ENCODE assay signal across 17 cellular contexts in genomic region chr6:68572975-68573374, GRCh38.
DNase-seq lines count a peak whose midpoint lies in the region; ATAC-seq and TF ChIP-seq lines count a peak whose summit lies in the region.
"Had no signal": no experiment of that assay in that cellular context is flagged by ENCODE, and none has a peak within 500 bp of the region (broad histone marks: within the 10 kb centered on the region; RNA-seq: fewer than 3 reads in every experiment).

No MANE protein-coding gene starts in this region.

- DNase-seq in upper lobe of right lung (no peak), immature natural killer cell (no peak)
- no peak for DNase-seq in activated T-cell treated with anti-CD3 and anti-CD28 coated beads, Interleukin-2, amount 50 U/mL, for 48 hours
- DNase-seq in T-helper 2 cell treated with Interferon-gamma antibody and Interleukin-4, amounts not matched to agents 5 μg/mL and 100 μg/mL, for 36 hours (ENCODE audit: low spot score), result no peak
- DNase-seq: activated CD8-positive, alpha-beta memory T cell treated with anti-CD3 and anti-CD28 coated beads, Interleukin-2, amount 50 U/mL, for 48 hours; activated naive CD4-positive, alpha-beta T cell treated with anti-CD3 and anti-CD28 coated beads, Interleukin-2, amount 10 ng/mL, durations not matched to agents 7 days and 5 days; colonic mucosa; NCI-H2227 treated with DMSO at 0.1 percent for 48 hours; stimulated activated naive CD8-positive, alpha-beta T cell treated with anti-CD3 and anti-CD28 coated beads, Interleukin-15, amount 100 ng/mL, for 72 hours; T-helper 9 cell had no signal

- H3K9me3 ChIP-seq in upper lobe of right lung, result no peaks in the 10 kb centered on the region
- H3K9me3 ChIP-seq: body of pancreas, colonic mucosa, neutrophil had no signal

- H2AFZ ChIP-seq in KMS-11 (ENCODE audit: low read depth), result peak overlapping the region; percentile 56; the same call in 1 of the 2 replicates

- ATAC-seq in GM18508 (IDR thresholded peaks at IDR 0.05; ENCODE audit: insufficient read depth, unreplicated experiment) (peak; percentile 16), GM21390 (IDR thresholded peaks at IDR 0.05; ENCODE audit: unreplicated experiment) (peak; percentile 41), HG02973 (IDR thresholded peaks at IDR 0.05; ENCODE audit: unreplicated experiment) (peak; percentile 7), upper lobe of right lung (no peak)
- ATAC-seq: body of pancreas; stimulated activated naive CD8-positive, alpha-beta T cell treated with anti-CD3 and anti-CD28 coated beads, Interleukin-15, amount 100 ng/mL, for 72 hours had no signal

- H3K9ac ChIP-seq in KMS-11, result no peak overlapping the region; the same call in 1 of the 2 replicates

- H3K27ac ChIP-seq in KMS-11 (peak overlapping the region; percentile 61; the same call in 1 of the 2 replicates), upper lobe of right lung (no peak overlapping the region)
- H3K27ac ChIP-seq: body of pancreas, colonic mucosa, neutrophil had no signal

- H3K4me3 ChIP-seq in KMS-11 (IDR thresholded peaks at IDR 0.05; ENCODE audit: insufficient read depth, low read depth, low read length), result no peak overlapping the region
- H3K4me3 ChIP-seq in upper lobe of right lung, result no peak overlapping the region
- H3K4me3 ChIP-seq: body of pancreas, colonic mucosa had no signal

- H3K27me3 ChIP-seq in KMS-11 (ENCODE audit: insufficient read depth, low read depth), result no peaks in the 10 kb centered on the region
- no peaks in the 10 kb centered on the region for H3K27me3 ChIP-seq in upper lobe of right lung
- H3K27me3 ChIP-seq: body of pancreas, colonic mucosa had no signal

- intact Hi-C loops in upper lobe of right lung (cut with DNase I), result no loop called here

- no peaks in the 10 kb centered on the region for H3K79me2 ChIP-seq in KMS-11 (ENCODE audit: insufficient read depth, low read depth)

- H3K27ac Mint-ChIP-seq in immature natural killer cell, result no peak overlapping the region
- H3K27ac Mint-ChIP-seq in T-helper 2 cell treated with Interferon-gamma antibody and Interleukin-4, amounts not matched to agents 5 μg/mL and 100 μg/mL, for 36 hours, result no peak overlapping the region
- H3K27ac Mint-ChIP-seq: activated CD4-positive, alpha-beta T cell treated with anti-CD3 and anti-CD28 coated beads for 36 hours; activated naive CD4-positive, alpha-beta T cell treated with anti-CD3 and anti-CD28 coated beads, Interleukin-2, amount 10 ng/mL, durations not matched to agents 7 days and 5 days; stimulated activated naive CD8-positive, alpha-beta T cell treated with anti-CD3 and anti-CD28 coated beads, Interleukin-15, amount 100 ng/mL, for 72 hours had no signal

- H4K20me1 ChIP-seq in KMS-11 (ENCODE audit: insufficient read depth), result no peaks in the 10 kb centered on the region

- H3K4me3 Mint-ChIP-seq in immature natural killer cell, result no peak overlapping the region
- no peak overlapping the region for H3K4me3 Mint-ChIP-seq in T-helper 2 cell treated with Interferon-gamma antibody and Interleukin-4, amounts not matched to agents 5 μg/mL and 100 μg/mL, for 36 hours
- H3K4me3 Mint-ChIP-seq: activated CD4-positive, alpha-beta T cell treated with anti-CD3 and anti-CD28 coated beads for 36 hours; activated naive CD4-positive, alpha-beta T cell treated with anti-CD3 and anti-CD28 coated beads, Interleukin-2, amount 10 ng/mL, durations not matched to agents 7 days and 5 days; stimulated activated naive CD8-positive, alpha-beta T cell treated with anti-CD3 and anti-CD28 coated beads, Interleukin-15, amount 100 ng/mL, for 72 hours had no signal

- no peaks in the 10 kb centered on the region for H3K4me1 Mint-ChIP-seq in immature natural killer cell
- no peaks in the 10 kb centered on the region for H3K4me1 Mint-ChIP-seq in T-helper 2 cell treated with Interferon-gamma antibody and Interleukin-4, amounts not matched to agents 5 μg/mL and 100 μg/mL, for 36 hours (ENCODE audit: low read depth)
- H3K4me1 Mint-ChIP-seq: activated CD4-positive, alpha-beta T cell treated with anti-CD3 and anti-CD28 coated beads for 36 hours; activated naive CD4-positive, alpha-beta T cell treated with anti-CD3 and anti-CD28 coated beads, Interleukin-2, amount 10 ng/mL, durations not matched to agents 7 days and 5 days; stimulated activated naive CD8-positive, alpha-beta T cell treated with anti-CD3 and anti-CD28 coated beads, Interleukin-15, amount 100 ng/mL, for 72 hours had no signal

- H3K4me1 ChIP-seq in KMS-11 (ENCODE audit: low read depth, poor library complexity, severe bottlenecking) (peaks cover 10% of the 10 kb centered on the region), upper lobe of right lung (no peaks in the 10 kb centered on the region)
- H3K4me1 ChIP-seq: body of pancreas, colonic mucosa had no signal

- H3K4me2 ChIP-seq in KMS-11, result peak overlapping the region; percentile 64

- peaks cover 16 to 64% (median 22%) of the 10 kb centered on the region in 6 donors for H3K9me3 Mint-ChIP-seq in immature natural killer cell
- H3K9me3 Mint-ChIP-seq in T-helper 2 cell treated with Interferon-gamma antibody and Interleukin-4, amounts not matched to agents 5 μg/mL and 100 μg/mL, for 36 hours, result peaks cover 11% of the 10 kb centered on the region

- no peaks in the 10 kb centered on the region for H3K36me3 Mint-ChIP-seq in immature natural killer cell
- no peaks in the 10 kb centered on the region for H3K36me3 Mint-ChIP-seq in T-helper 2 cell treated with Interferon-gamma antibody and Interleukin-4, amounts not matched to agents 5 μg/mL and 100 μg/mL, for 36 hours (ENCODE audit: low read depth)
- H3K36me3 Mint-ChIP-seq: activated naive CD4-positive, alpha-beta T cell treated with anti-CD3 and anti-CD28 coated beads, Interleukin-2, amount 10 ng/mL, durations not matched to agents 7 days and 5 days had no signal

- H3K36me3 ChIP-seq in KMS-11 (ENCODE audit: insufficient read depth) (no peaks in the 10 kb centered on the region), upper lobe of right lung (no peaks in the 10 kb centered on the region)
- H3K36me3 ChIP-seq: colonic mucosa, neutrophil had no signal

- no peak for TF ChIP-seq CTCF in KMS-11 (conservative IDR thresholded peaks at IDR 0.05; ENCODE audit: low read depth, low read length)
- no peak for TF ChIP-seq CTCF in upper lobe of right lung (IDR thresholded peaks at IDR 0.05)

- H3K27me3 Mint-ChIP-seq in immature natural killer cell (ENCODE audit: low read depth in 3 of 3), result peaks cover 0 to 1% (median 0%) of the 10 kb centered on the region in 3 donors
- H3K27me3 Mint-ChIP-seq in T-helper 2 cell treated with Interferon-gamma antibody and Interleukin-4, amounts not matched to agents 5 μg/mL and 100 μg/mL, for 36 hours (ENCODE audit: low read depth), result no peaks in the 10 kb centered on the region
- H3K27me3 Mint-ChIP-seq: activated naive CD4-positive, alpha-beta T cell treated with anti-CD3 and anti-CD28 coated beads, Interleukin-2, amount 10 ng/mL, durations not matched to agents 7 days and 5 days; stimulated activated naive CD8-positive, alpha-beta T cell treated with anti-CD3 and anti-CD28 coated beads, Interleukin-15, amount 100 ng/mL, for 72 hours had no signal
